1 cellular context compared by ENCODE assay signal in genomic region chr4:61950625-61951024, GRCh38.
TF ChIP-seq lines count a peak whose summit lies in the region.

No MANE protein-coding gene starts in this region.

TF ChIP-seq in GM23338, 12 proteins besides CTCF, POLR2A, EP300 and RAD21:
- TF ChIP-seq, protein P1, sequence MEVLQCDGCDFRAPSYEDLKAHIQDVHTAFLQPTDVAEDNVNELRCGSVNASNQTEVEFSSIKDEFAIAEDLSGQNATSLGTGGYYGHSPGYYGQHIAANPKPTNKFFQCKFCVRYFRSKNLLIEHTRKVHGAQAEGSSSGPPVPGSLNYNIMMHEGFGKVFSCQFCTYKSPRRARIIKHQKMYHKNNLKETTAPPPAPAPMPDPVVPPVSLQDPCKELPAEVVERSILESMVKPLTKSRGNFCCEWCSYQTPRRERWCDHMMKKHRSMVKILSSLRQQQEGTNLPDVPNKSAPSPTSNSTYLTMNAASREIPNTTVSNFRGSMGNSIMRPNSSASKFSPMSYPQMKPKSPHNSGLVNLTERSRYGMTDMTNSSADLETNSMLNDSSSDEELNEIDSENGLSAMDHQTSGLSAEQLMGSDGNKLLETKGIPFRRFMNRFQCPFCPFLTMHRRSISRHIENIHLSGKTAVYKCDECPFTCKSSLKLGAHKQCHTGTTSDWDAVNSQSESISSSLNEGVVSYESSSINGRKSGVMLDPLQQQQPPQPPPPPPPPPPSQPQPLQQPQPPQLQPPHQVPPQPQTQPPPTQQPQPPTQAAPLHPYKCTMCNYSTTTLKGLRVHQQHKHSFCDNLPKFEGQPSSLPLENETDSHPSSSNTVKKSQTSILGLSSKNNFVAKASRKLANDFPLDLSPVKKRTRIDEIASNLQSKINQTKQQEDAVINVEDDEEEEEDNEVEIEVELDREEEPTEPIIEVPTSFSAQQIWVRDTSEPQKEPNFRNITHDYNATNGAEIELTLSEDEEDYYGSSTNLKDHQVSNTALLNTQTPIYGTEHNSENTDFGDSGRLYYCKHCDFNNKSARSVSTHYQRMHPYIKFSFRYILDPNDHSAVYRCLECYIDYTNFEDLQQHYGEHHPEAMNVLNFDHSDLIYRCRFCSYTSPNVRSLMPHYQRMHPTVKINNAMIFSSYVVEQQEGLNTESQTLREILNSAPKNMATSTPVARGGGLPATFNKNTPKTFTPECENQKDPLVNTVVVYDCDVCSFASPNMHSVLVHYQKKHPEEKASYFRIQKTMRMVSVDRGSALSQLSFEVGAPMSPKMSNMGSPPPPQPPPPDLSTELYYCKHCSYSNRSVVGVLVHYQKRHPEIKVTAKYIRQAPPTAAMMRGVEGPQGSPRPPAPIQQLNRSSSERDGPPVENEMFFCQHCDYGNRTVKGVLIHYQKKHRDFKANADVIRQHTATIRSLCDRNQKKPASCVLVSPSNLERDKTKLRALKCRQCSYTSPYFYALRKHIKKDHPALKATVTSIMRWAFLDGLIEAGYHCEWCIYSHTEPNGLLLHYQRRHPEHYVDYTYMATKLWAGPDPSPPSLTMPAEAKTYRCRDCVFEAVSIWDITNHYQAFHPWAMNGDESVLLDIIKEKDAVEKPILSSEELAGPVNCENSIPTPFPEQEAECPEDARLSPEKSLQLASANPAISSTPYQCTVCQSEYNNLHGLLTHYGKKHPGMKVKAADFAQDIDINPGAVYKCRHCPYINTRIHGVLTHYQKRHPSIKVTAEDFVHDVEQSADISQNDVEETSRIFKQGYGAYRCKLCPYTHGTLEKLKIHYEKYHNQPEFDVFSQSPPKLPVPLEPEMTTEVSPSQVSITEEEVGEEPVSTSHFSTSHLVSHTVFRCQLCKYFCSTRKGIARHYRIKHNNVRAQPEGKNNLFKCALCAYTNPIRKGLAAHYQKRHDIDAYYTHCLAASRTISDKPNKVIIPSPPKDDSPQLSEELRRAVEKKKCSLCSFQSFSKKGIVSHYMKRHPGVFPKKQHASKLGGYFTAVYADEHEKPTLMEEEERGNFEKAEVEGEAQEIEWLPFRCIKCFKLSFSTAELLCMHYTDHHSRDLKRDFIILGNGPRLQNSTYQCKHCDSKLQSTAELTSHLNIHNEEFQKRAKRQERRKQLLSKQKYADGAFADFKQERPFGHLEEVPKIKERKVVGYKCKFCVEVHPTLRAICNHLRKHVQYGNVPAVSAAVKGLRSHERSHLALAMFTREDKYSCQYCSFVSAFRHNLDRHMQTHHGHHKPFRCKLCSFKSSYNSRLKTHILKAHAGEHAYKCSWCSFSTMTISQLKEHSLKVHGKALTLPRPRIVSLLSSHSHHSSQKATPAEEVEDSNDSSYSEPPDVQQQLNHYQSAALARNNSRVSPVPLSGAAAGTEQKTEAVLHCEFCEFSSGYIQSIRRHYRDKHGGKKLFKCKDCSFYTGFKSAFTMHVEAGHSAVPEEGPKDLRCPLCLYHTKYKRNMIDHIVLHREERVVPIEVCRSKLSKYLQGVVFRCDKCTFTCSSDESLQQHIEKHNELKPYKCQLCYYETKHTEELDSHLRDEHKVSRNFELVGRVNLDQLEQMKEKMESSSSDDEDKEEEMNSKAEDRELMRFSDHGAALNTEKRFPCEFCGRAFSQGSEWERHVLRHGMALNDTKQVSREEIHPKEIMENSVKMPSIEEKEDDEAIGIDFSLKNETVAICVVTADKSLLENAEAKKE (CRISPR knock-in tag; IDR thresholded peaks at IDR 0.05): no peak
- TF ChIP-seq ZNF331 (CRISPR knock-in tag; IDR thresholded peaks at IDR 0.05; ENCODE audit: low read depth) (no peak), CREB1 (CRISPR knock-in tag; IDR thresholded peaks at IDR 0.05; ENCODE audit: low read depth) (0 out of 2 replicates have a peak, but pooled peaks have one; percentile 14), JUNB (IDR thresholded peaks at IDR 0.05; ENCODE audit: unreplicated experiment) (no peak), REST (IDR thresholded peaks at IDR 0.05; ENCODE audit: unreplicated experiment) (no peak), EZH2phosphoT487 (IDR thresholded peaks at IDR 0.05; ENCODE audit: unreplicated experiment) (no peak), ZNF114 (CRISPR knock-in tag; IDR thresholded peaks at IDR 0.05) (no peak), NANOG (IDR thresholded peaks at IDR 0.05; ENCODE audit: borderline replicate concordance) (no peak)
TF ChIP-seq in GM23338: peak in this region for 1.
